11 cellular contexts compared by ENCODE assay signal in genomic region chr17:81489012-81489968, GRCh38. TPM values are rescaled to one million over a fixed set of nuclear protein-coding genes. Genes with fewer than 3 reads are reported as not detected.
DNase-seq lines count a peak whose midpoint lies in the region; ATAC-seq, FAIRE-seq and TF ChIP-seq lines count a peak whose summit lies in the region.
"Had no signal": no experiment of that assay in that cellular context is flagged by ENCODE, and none has a peak within 500 bp of the region (broad histone marks: within the 10 kb centered on the region; RNA-seq: fewer than 3 reads in every experiment).

No MANE protein-coding gene starts in this region.

- H3K27ac Mint-ChIP-seq in activated T-helper 2 cell treated with anti-CD3 and anti-CD28 coated beads, Interferon-gamma antibody, Interleukin-2, Interleukin-4, amounts not matched to agents 10 μg/mL and 5 μg/mL and 100 μg/mL, durations not matched to agents 14 hours and 24 hours and 36 hours = peak overlapping the region; percentile 58
- peak overlapping the region; percentile 83 to 95 (median 92) for H3K27ac Mint-ChIP-seq in nephron
- H3K27ac Mint-ChIP-seq: progenitor cell of endocrine pancreas had no signal

- H4K20me1 ChIP-seq in HCT116 (ENCODE audit: insufficient read depth) = no peaks in the 10 kb centered on the region

- peak; percentile 15 to 52 (median 49) for DNase-seq in NCI-H1417 (lab: John Stamatoyannopoulos, UW)
- no peak for DNase-seq in NCI-H1417 treated with DMSO at 0.1 percent for 48 hours (lab: John Stamatoyannopoulos, UW)
- DNase-seq in HCT116 (ENCODE audit: low read depth, low spot score) = no peak
- DNase-seq in activated T-helper 2 cell treated with anti-CD3 and anti-CD28 coated beads, Interferon-gamma antibody, Interleukin-2, Interleukin-4, amounts not matched to agents 10 μg/mL and 5 μg/mL and 100 μg/mL, durations not matched to agents 14 hours and 24 hours and 36 hours (ENCODE audit: low spot score) = no peak
- DNase-seq in GM12891 (ENCODE audit: insufficient read length, low spot score) = no peak
- no peak for DNase-seq in GM10248 (ENCODE audit: extremely low spot score)
- DNase-seq in SW 1271 (lab: John Stamatoyannopoulos, UW) = no peak
- DNase-seq: effector CD8-positive, alpha-beta T cell had no signal

- peak overlapping the region; percentile 91 for H3K4me2 ChIP-seq in HCT116 (ENCODE audit: low read length)

- H3K27ac ChIP-seq in HCT116 (ENCODE audit: low read depth, low read length) = no peak overlapping the region

- peaks cover 18% of the 10 kb centered on the region for H3K4me1 Mint-ChIP-seq in activated T-helper 2 cell treated with anti-CD3 and anti-CD28 coated beads, Interferon-gamma antibody, Interleukin-2, Interleukin-4, amounts not matched to agents 10 μg/mL and 5 μg/mL and 100 μg/mL, durations not matched to agents 14 hours and 24 hours and 36 hours (ENCODE audit: low read depth)
- peaks cover 27% of the 10 kb centered on the region for H3K4me1 Mint-ChIP-seq in nephron

- CTCF ChIA-PET in HCT116 (lab: Charles Lee) (no interaction called here), GM10248 (lab: Yijun Ruan, JAX) (interaction anchor here (0.8 kb wide), 1 partner anchor 49 kb away, joined by 3 read pairs; no protein-coding TSS in a partner anchor)

- H3K9me2 ChIP-seq in HCT116 (ENCODE audit: insufficient read depth) = no peaks in the 10 kb centered on the region

- intact Hi-C loops in HCT116 (cut with micrococcal nuclease) = loop anchor here (5.0 kb wide), 2 partner anchors 192 to 347 kb away; partner anchors contain the start of gene SLC38A10
- intact Hi-C loops in activated T-helper 2 cell treated with anti-CD3 and anti-CD28 coated beads, Interferon-gamma antibody, Interleukin-2, Interleukin-4, amounts not matched to agents 10 μg/mL and 5 μg/mL and 100 μg/mL, durations not matched to agents 14 hours and 24 hours and 36 hours (cut with micrococcal nuclease) = loop anchor here (5.0 kb wide), 1 partner anchor 252 kb away; the partner anchor contains the start of genes NDUFAF8 and TEPSIN

- H3K36me3 Mint-ChIP-seq in activated T-helper 2 cell treated with anti-CD3 and anti-CD28 coated beads, Interferon-gamma antibody, Interleukin-2, Interleukin-4, amounts not matched to agents 10 μg/mL and 5 μg/mL and 100 μg/mL, durations not matched to agents 14 hours and 24 hours and 36 hours (ENCODE audit: low read depth) = no peaks in the 10 kb centered on the region
- H3K36me3 Mint-ChIP-seq in nephron (ENCODE audit: low read depth) = no peaks in the 10 kb centered on the region

- RAD21 ChIA-PET in HCT116 (lab: Charles Lee; ENCODE audit: low non-redundant PET in 1 of 2, low total read pairs in 2 of 2, uncharacterized antibody in 2 of 2, unreplicated experiment in 2 of 2) = no interaction called here

- no peaks in the 10 kb centered on the region for H3K9me3 Mint-ChIP-seq in activated T-helper 2 cell treated with anti-CD3 and anti-CD28 coated beads, Interferon-gamma antibody, Interleukin-2, Interleukin-4, amounts not matched to agents 10 μg/mL and 5 μg/mL and 100 μg/mL, durations not matched to agents 14 hours and 24 hours and 36 hours
- H3K9me3 Mint-ChIP-seq in nephron = no peaks in the 10 kb centered on the region

- no peak for TF ChIP-seq CTCF in HCT116 (IDR thresholded peaks at IDR 0.05 in 2 of 3, conservative IDR thresholded peaks at IDR 0.05 in 1 of 3; ENCODE audit: borderline replicate concordance in 1 of 3, insufficient read depth in 1 of 3, low read depth in 2 of 3, low read length in 2 of 3)
- TF ChIP-seq CTCF in nephron (IDR thresholded peaks at IDR 0.05; ENCODE audit: unreplicated experiment in 3 of 3) = no peak
- no peak for TF ChIP-seq CTCF in GM10248 (IDR thresholded peaks at IDR 0.05; ENCODE audit: control extremely low read depth, extremely low read depth, low read depth, missing control alignments)

- H3K9ac ChIP-seq in HCT116 (ENCODE audit: low read length) = peak overlapping the region; percentile 96

- TF ChIP-seq RAD21 in HCT116 (IDR thresholded peaks at IDR 0.05; ENCODE audit: low read depth) = no peak

- no peak overlapping the region for H2AFZ ChIP-seq in HCT116 (ENCODE audit: low read depth, low read length, poor library complexity, severe bottlenecking)

- H3K36me3 ChIP-seq in HCT116 (ENCODE audit: control insufficient read depth in 1 of 2, insufficient read depth in 2 of 2, low read length in 2 of 2) = no peaks in the 10 kb centered on the region

- H3K4me1 ChIP-seq in HCT116 (ENCODE audit: control insufficient read depth in 1 of 2, insufficient read depth in 2 of 2, low read length in 2 of 2) = peaks cover 22 to 55% of the 10 kb centered on the region in 2 experiments

- H3K9me3 ChIP-seq in HCT116 (ENCODE audit: control insufficient read depth in 1 of 2, insufficient read depth in 1 of 2, low read depth in 1 of 2, low read length in 2 of 2) = no peaks in the 10 kb centered on the region

- POLR2A ChIA-PET in HCT116 (lab: Charles Lee) (interaction anchor here (0.7 to 3.5 kb wide), 5 partner anchors 12 to 30 kb away, joined by 3 to 20 read pairs (median 7); no protein-coding TSS in a partner anchor), GM10248 (lab: Yijun Ruan, JAX) (interaction anchor here (1.0 to 1.4 kb wide), 2 partner anchors 20 to 23 kb away, joined by 3 to 7 read pairs; partner anchors contain the start of gene ACTG1)

- FAIRE-seq in GM12891 (lab: Jason Lieb, UNC) = no peak

- TF ChIP-seq POLR2A in HCT116 (IDR thresholded peaks at IDR 0.05; ENCODE audit: borderline replicate concordance, extremely low read depth, insufficient read depth, insufficient read length) = no peak
- TF ChIP-seq POLR2A in GM12891 (IDR thresholded peaks at IDR 0.05; ENCODE audit: low read depth, low read length) = no peak

- no TSS peak for BruUV-seq in HCT116 (replicated peaks; lab: Mats Ljungman, UMichigan)

- H3K27me3 ChIP-seq in HCT116 (ENCODE audit: insufficient read depth, low read length) = no peaks in the 10 kb centered on the region

- H3K79me2 ChIP-seq in HCT116 (ENCODE audit: insufficient read depth, low read length) = no peaks in the 10 kb centered on the region; the same call in 1 of the 2 replicates

- H3K4me3 ChIP-seq in HCT116 (replicated peaks in 1 of 2; ENCODE audit: low read depth in 1 of 2, low read length in 2 of 2) = peak overlapping the region; percentile 71 to 73

- ATAC-seq in HCT116 = no peak
- ATAC-seq: Right ventricle myocardium inferior had no signal

- H3K4me3 Mint-ChIP-seq in activated T-helper 2 cell treated with anti-CD3 and anti-CD28 coated beads, Interferon-gamma antibody, Interleukin-2, Interleukin-4, amounts not matched to agents 10 μg/mL and 5 μg/mL and 100 μg/mL, durations not matched to agents 14 hours and 24 hours and 36 hours (ENCODE audit: low read depth) = peak overlapping the region; percentile 68
- peak overlapping the region; percentile 81 to 90 (median 83) for H3K4me3 Mint-ChIP-seq in nephron

- peaks cover 4% of the 10 kb centered on the region for H3K27me3 Mint-ChIP-seq in activated T-helper 2 cell treated with anti-CD3 and anti-CD28 coated beads, Interferon-gamma antibody, Interleukin-2, Interleukin-4, amounts not matched to agents 10 μg/mL and 5 μg/mL and 100 μg/mL, durations not matched to agents 14 hours and 24 hours and 36 hours (ENCODE audit: low read depth)
- H3K27me3 Mint-ChIP-seq in nephron (ENCODE audit: low read depth) = peaks cover 21% of the 10 kb centered on the region

TF ChIP-seq in HCT116, 20 proteins besides CTCF, POLR2A, EP300 and RAD21 (continues in another document):
- TF ChIP-seq POLR2AphosphoS5 (IDR thresholded peaks at IDR 0.05; ENCODE audit: low read depth, low read length) (no peak), TCF7L2 (IDR thresholded peaks at IDR 0.05; ENCODE audit: borderline replicate concordance, extremely low read depth, insufficient read depth, insufficient read length) (no peak), EGR1 (IDR thresholded peaks at IDR 0.05; ENCODE audit: low read depth) (no peak), ELF1 (IDR thresholded peaks at IDR 0.05; ENCODE audit: borderline replicate concordance, low read depth) (no peak)

TF ChIP-seq in GM12891, 5 proteins besides CTCF, POLR2A, EP300 and RAD21:
- TF ChIP-seq POU2F2 (IDR thresholded peaks at IDR 0.05; ENCODE audit: low read depth, low read length) (no peak), POLR2AphosphoS5 (IDR thresholded peaks at IDR 0.05; ENCODE audit: low read depth, low read length) (no peak), PAX5 (IDR thresholded peaks at IDR 0.05; ENCODE audit: insufficient read depth, low read length, severe bottlenecking) (no peak), TAF1 (IDR thresholded peaks at IDR 0.05; ENCODE audit: low read depth, low read length) (no peak), SPI1 (IDR thresholded peaks at IDR 0.05; ENCODE audit: low read depth, low read length) (no peak)

RNA-seq across cellular contexts. Expression of gene ACTG1, which starts 23.3 kb away (rescaled TPM):
- 6,223 TPM for total RNA-seq in HCT116 (2021; ENCODE audit: unreplicated experiment)
- 6,644 and 8,513 TPM in 2 replicates for polyA plus RNA-seq in HCT116 (2012)
- 4,152 and 4,174 TPM in 2 replicates for total RNA-seq in activated T-helper 2 cell treated with anti-CD3 and anti-CD28 coated beads, Interferon-gamma antibody, Interleukin-2, Interleukin-4, amounts not matched to agents 10 μg/mL and 5 μg/mL and 100 μg/mL, durations not matched to agents 14 hours and 24 hours and 36 hours
- 3,652 TPM for polyA plus RNA-seq in GM12891 (2012; ENCODE audit: low read depth, missing spikeins)

RNA-seq across cellular contexts. Expression of gene FSCN2, which starts 38.9 kb away (rescaled TPM):
- total RNA-seq in HCT116 (2021; ENCODE audit: unreplicated experiment) = 10.1 TPM
- polyA plus RNA-seq in HCT116 (2012) = 5.9 and 6.4 TPM in 2 replicates
- total RNA-seq in activated T-helper 2 cell treated with anti-CD3 and anti-CD28 coated beads, Interferon-gamma antibody, Interleukin-2, Interleukin-4, amounts not matched to agents 10 μg/mL and 5 μg/mL and 100 μg/mL, durations not matched to agents 14 hours and 24 hours and 36 hours = 1.1 TPM in 2 replicates
- 1.5 TPM for polyA plus RNA-seq in GM12891 (2012; ENCODE audit: low read depth, missing spikeins)

Comparison
In these comparisons a context has a peak if more than half of its experiments do, and no peak if none do; other contexts are left out.
1. DNase-seq: peak in NCI-H1417 (3 of 3); none in NCI-H1417 treated with DMSO at 0.1 percent for 48 hours (single experiment), HCT116 (single experiment), activated T-helper 2 cell treated with anti-CD3 and anti-CD28 coated beads, Interferon-gamma antibody, Interleukin-2, Interleukin-4, amounts not matched to agents 10 μg/mL and 5 μg/mL and 100 μg/mL, durations not matched to agents 14 hours and 24 hours and 36 hours (single experiment), GM12891 (single experiment), GM10248 (single experiment) and SW 1271 (0 of 2).